Comparison of ENCODE assay signal across 1 cellular context in the genomic region with DNA sequence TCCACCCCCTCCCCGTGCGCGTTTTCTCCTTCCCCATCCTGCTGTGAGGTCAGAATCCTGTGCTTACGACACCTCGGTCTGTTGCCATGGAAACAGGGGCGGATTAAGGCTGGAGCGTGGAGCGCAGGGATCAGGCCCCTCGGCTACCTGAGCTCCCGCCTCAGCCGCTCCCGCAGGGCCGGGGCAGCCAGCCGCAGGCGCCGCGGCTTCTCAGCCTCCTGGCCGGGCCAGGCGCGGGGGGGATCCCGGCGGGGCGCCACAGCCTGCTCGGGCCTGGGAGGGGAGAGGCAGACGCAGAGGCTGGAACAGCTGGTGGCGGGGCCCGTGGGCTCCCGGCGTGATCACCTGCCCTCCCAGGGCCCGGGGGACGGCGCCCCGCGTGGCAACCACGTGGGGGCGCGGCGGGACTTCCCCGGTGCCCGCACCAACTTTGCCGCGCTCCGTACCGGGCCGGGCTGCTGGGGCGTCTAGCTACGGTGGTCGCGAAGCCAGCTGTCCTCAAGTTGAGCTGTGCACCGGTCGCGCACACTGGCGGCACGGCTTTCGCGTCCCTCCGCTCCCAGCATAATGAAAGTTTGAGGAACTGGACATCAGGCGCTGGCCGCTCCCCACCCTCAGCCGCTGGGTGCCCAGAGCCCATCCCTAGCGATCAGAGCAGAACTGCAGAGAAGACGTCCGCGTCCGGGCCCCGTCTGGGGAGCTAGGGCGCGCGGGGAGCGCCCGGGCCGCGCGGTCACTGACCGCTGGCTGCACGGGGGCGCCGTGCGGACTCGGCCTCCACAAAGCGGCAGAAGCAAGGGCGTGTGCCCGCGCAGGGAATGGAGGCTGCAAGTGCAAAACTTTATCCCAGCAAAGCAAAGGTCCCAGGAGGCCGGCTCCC.
A peak's percentile ranks its signal among the peaks of the same experiment; 100 is the strongest.
TF ChIP-seq lines count a peak whose summit lies in the region.

No MANE protein-coding gene starts in this region.

TF ChIP-seq in HEK293, 187 proteins besides CTCF, POLR2A, EP300 and RAD21 (continues in another document):
- TF ChIP-seq, protein P1, sequence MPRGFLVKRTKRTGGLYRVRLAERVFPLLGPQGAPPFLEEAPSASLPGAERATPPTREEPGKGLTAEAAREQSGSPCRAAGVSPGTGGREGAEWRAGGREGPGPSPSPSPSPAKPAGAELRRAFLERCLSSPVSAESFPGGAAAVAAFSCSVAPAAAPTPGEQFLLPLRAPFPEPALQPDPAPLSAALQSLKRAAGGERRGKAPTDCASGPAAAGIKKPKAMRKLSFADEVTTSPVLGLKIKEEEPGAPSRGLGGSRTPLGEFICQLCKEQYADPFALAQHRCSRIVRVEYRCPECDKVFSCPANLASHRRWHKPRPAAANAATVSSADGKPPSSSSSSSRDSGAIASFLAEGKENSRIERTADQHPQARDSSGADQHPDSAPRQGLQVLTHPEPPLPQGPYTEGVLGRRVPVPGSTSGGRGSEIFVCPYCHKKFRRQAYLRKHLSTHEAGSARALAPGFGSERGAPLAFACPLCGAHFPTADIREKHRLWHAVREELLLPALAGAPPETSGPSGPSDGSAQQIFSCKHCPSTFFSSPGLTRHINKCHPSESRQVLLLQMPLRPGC (tag by site-specific recombination; IDR thresholded peaks at IDR 0.05) = no peak
- TF ChIP-seq ZNF747 (tag by site-specific recombination; IDR thresholded peaks at IDR 0.05) (no peak), ZNF561 (tag by site-specific recombination; IDR thresholded peaks at IDR 0.05; ENCODE audit: borderline replicate concordance) (peak; percentile 54; the same call in 1 of the 2 replicates), ZIC2 (tag by site-specific recombination; IDR thresholded peaks at IDR 0.05) (peak; percentile 96), ZNF510 (tag by site-specific recombination; IDR thresholded peaks at IDR 0.05; ENCODE audit: insufficient replicate concordance) (no peak), ZNF707 (tag by site-specific recombination; IDR thresholded peaks at IDR 0.05) (no peak), ZNF133 (tag by site-specific recombination; IDR thresholded peaks at IDR 0.05) (no peak), KLF16 (tag by site-specific recombination; IDR thresholded peaks at IDR 0.05) (no peak), ZNF175 (tag by site-specific recombination; IDR thresholded peaks at IDR 0.05) (no peak), ZNF600 (tag by site-specific recombination; IDR thresholded peaks at IDR 0.05) (no peak), GLI4 (tag by site-specific recombination; IDR thresholded peaks at IDR 0.05) (no peak), ZBTB7A (tag by site-specific recombination; IDR thresholded peaks at IDR 0.05; ENCODE audit: low read depth) (no peak), MEIS1 (CRISPR knock-in tag; IDR thresholded peaks at IDR 0.05; ENCODE audit: borderline replicate concordance) (no peak), ZNF184 (tag by site-specific recombination; IDR thresholded peaks at IDR 0.05) (no peak), ZNF654 (tag by site-specific recombination; IDR thresholded peaks at IDR 0.05; ENCODE audit: low read depth) (no peak), ZNF777 (tag by site-specific recombination; IDR thresholded peaks at IDR 0.05; ENCODE audit: borderline replicate concordance) (0 out of 2 replicates have a peak, but pooled peaks have one; percentile 14), ZNF792 (tag by site-specific recombination; IDR thresholded peaks at IDR 0.05) (no peak), BCL11A (tag by site-specific recombination; IDR thresholded peaks at IDR 0.05; ENCODE audit: low read depth) (peak; percentile 68), ZNF626 (tag by site-specific recombination; IDR thresholded peaks at IDR 0.05) (no peak), KLF8 (tag by site-specific recombination; IDR thresholded peaks at IDR 0.05) (no peak), ZNF596 (tag by site-specific recombination; IDR thresholded peaks at IDR 0.05) (0 out of 2 replicates have a peak, but pooled peaks have one; percentile 14), ZBTB17 (tag by site-specific recombination; IDR thresholded peaks at IDR 0.05) (peak; percentile 70; the same call in 1 of the 2 replicates), ZNF19 (tag by site-specific recombination; IDR thresholded peaks at IDR 0.05; ENCODE audit: low read depth) (no peak), OSR2 (tag by site-specific recombination; IDR thresholded peaks at IDR 0.05) (peak; percentile 35; the same call in 1 of the 2 replicates), ZBTB21 (tag by site-specific recombination; IDR thresholded peaks at IDR 0.05) (no peak), SETDB1 (IDR thresholded peaks at IDR 0.05; ENCODE audit: insufficient read length, low read length) (no peak), KLF10 (tag by site-specific recombination; IDR thresholded peaks at IDR 0.05) (peak; percentile 23; the same call in 1 of the 2 replicates), HOXC10 (CRISPR knock-in tag; IDR thresholded peaks at IDR 0.05) (no peak), ZBTB20 (tag by site-specific recombination; IDR thresholded peaks at IDR 0.05) (peak; percentile 67)
- TF ChIP-seq, protein P2, sequence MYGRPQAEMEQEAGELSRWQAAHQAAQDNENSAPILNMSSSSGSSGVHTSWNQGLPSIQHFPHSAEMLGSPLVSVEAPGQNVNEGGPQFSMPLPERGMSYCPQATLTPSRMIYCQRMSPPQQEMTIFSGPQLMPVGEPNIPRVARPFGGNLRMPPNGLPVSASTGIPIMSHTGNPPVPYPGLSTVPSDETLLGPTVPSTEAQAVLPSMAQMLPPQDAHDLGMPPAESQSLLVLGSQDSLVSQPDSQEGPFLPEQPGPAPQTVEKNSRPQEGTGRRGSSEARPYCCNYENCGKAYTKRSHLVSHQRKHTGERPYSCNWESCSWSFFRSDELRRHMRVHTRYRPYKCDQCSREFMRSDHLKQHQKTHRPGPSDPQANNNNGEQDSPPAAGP (tag by site-specific recombination; IDR thresholded peaks at IDR 0.05) = no peak
- TF ChIP-seq, protein P3, sequence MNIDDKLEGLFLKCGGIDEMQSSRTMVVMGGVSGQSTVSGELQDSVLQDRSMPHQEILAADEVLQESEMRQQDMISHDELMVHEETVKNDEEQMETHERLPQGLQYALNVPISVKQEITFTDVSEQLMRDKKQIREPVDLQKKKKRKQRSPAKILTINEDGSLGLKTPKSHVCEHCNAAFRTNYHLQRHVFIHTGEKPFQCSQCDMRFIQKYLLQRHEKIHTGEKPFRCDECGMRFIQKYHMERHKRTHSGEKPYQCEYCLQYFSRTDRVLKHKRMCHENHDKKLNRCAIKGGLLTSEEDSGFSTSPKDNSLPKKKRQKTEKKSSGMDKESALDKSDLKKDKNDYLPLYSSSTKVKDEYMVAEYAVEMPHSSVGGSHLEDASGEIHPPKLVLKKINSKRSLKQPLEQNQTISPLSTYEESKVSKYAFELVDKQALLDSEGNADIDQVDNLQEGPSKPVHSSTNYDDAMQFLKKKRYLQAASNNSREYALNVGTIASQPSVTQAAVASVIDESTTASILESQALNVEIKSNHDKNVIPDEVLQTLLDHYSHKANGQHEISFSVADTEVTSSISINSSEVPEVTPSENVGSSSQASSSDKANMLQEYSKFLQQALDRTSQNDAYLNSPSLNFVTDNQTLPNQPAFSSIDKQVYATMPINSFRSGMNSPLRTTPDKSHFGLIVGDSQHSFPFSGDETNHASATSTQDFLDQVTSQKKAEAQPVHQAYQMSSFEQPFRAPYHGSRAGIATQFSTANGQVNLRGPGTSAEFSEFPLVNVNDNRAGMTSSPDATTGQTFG (tag by site-specific recombination; IDR thresholded peaks at IDR 0.05; ENCODE audit: borderline replicate concordance) = no peak
- TF ChIP-seq, protein P4, sequence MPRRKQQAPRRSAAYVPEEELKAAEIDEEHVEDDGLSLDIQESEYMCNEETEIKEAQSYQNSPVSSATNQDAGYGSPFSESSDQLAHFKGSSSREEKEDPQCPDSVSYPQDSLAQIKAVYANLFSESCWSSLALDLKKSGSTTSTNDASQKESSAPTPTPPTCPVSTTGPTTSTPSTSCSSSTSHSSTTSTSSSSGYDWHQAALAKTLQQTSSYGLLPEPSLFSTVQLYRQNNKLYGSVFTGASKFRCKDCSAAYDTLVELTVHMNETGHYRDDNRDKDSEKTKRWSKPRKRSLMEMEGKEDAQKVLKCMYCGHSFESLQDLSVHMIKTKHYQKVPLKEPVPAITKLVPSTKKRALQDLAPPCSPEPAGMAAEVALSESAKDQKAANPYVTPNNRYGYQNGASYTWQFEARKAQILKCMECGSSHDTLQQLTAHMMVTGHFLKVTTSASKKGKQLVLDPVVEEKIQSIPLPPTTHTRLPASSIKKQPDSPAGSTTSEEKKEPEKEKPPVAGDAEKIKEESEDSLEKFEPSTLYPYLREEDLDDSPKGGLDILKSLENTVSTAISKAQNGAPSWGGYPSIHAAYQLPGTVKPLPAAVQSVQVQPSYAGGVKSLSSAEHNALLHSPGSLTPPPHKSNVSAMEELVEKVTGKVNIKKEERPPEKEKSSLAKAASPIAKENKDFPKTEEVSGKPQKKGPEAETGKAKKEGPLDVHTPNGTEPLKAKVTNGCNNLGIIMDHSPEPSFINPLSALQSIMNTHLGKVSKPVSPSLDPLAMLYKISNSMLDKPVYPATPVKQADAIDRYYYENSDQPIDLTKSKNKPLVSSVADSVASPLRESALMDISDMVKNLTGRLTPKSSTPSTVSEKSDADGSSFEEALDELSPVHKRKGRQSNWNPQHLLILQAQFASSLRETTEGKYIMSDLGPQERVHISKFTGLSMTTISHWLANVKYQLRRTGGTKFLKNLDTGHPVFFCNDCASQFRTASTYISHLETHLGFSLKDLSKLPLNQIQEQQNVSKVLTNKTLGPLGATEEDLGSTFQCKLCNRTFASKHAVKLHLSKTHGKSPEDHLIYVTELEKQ (tag by site-specific recombination; IDR thresholded peaks at IDR 0.05; ENCODE audit: borderline replicate concordance) = no peak
- TF ChIP-seq, protein P5, sequence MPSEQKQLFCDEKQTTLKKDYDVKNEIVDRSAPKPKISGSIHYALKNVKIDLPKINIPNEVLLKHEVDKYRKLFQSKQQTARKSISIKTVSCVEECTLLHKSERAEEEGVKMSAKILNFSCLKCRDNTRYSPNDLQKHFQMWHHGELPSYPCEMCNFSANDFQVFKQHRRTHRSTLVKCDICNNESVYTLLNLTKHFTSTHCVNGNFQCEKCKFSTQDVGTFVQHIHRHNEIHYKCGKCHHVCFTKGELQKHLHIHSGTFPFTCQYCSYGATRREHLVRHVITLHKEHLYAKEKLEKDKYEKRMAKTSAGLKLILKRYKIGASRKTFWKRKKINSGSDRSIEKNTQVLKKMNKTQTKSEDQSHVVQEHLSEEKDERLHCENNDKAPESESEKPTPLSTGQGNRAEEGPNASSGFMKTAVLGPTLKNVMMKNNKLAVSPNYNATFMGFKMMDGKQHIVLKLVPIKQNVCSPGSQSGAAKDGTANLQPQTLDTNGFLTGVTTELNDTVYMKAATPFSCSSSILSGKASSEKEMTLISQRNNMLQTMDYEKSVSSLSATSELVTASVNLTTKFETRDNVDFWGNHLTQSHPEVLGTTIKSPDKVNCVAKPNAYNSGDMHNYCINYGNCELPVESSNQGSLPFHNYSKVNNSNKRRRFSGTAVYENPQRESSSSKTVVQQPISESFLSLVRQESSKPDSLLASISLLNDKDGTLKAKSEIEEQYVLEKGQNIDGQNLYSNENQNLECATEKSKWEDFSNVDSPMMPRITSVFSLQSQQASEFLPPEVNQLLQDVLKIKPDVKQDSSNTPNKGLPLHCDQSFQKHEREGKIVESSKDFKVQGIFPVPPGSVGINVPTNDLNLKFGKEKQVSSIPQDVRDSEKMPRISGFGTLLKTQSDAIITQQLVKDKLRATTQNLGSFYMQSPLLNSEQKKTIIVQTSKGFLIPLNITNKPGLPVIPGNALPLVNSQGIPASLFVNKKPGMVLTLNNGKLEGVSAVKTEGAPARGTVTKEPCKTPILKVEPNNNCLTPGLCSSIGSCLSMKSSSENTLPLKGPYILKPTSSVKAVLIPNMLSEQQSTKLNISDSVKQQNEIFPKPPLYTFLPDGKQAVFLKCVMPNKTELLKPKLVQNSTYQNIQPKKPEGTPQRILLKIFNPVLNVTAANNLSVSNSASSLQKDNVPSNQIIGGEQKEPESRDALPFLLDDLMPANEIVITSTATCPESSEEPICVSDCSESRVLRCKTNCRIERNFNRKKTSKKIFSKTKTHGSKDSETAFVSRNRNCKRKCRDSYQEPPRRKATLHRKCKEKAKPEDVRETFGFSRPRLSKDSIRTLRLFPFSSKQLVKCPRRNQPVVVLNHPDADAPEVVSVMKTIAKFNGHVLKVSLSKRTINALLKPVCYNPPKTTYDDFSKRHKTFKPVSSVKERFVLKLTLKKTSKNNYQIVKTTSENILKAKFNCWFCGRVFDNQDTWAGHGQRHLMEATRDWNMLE (tag by site-specific recombination; conservative IDR thresholded peaks at IDR 0.05; ENCODE audit: low read depth) = no peak
- TF ChIP-seq, protein P6, sequence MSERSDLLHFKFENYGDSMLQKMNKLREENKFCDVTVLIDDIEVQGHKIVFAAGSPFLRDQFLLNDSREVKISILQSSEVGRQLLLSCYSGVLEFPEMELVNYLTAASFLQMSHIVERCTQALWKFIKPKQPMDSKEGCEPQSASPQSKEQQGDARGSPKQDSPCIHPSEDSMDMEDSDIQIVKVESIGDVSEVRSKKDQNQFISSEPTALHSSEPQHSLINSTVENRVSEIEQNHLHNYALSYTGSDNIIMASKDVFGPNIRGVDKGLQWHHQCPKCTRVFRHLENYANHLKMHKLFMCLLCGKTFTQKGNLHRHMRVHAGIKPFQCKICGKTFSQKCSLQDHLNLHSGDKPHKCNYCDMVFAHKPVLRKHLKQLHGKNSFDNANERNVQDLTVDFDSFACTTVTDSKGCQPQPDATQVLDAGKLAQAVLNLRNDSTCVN (tag by site-specific recombination; optimal IDR thresholded peaks at IDR 0.05) = peak; percentile 55
- TF ChIP-seq, protein P7, sequence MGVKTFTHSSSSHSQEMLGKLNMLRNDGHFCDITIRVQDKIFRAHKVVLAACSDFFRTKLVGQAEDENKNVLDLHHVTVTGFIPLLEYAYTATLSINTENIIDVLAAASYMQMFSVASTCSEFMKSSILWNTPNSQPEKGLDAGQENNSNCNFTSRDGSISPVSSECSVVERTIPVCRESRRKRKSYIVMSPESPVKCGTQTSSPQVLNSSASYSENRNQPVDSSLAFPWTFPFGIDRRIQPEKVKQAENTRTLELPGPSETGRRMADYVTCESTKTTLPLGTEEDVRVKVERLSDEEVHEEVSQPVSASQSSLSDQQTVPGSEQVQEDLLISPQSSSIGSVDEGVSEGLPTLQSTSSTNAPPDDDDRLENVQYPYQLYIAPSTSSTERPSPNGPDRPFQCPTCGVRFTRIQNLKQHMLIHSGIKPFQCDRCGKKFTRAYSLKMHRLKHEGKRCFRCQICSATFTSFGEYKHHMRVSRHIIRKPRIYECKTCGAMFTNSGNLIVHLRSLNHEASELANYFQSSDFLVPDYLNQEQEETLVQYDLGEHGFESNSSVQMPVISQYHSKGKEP (tag by site-specific recombination; IDR thresholded peaks at IDR 0.05) = no peak
- TF ChIP-seq, protein P8, sequence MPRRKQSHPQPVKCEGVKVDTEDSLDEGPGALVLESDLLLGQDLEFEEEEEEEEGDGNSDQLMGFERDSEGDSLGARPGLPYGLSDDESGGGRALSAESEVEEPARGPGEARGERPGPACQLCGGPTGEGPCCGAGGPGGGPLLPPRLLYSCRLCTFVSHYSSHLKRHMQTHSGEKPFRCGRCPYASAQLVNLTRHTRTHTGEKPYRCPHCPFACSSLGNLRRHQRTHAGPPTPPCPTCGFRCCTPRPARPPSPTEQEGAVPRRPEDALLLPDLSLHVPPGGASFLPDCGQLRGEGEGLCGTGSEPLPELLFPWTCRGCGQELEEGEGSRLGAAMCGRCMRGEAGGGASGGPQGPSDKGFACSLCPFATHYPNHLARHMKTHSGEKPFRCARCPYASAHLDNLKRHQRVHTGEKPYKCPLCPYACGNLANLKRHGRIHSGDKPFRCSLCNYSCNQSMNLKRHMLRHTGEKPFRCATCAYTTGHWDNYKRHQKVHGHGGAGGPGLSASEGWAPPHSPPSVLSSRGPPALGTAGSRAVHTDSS (tag by site-specific recombination; IDR thresholded peaks at IDR 0.05) = no peak
